In the genomic region with DNA sequence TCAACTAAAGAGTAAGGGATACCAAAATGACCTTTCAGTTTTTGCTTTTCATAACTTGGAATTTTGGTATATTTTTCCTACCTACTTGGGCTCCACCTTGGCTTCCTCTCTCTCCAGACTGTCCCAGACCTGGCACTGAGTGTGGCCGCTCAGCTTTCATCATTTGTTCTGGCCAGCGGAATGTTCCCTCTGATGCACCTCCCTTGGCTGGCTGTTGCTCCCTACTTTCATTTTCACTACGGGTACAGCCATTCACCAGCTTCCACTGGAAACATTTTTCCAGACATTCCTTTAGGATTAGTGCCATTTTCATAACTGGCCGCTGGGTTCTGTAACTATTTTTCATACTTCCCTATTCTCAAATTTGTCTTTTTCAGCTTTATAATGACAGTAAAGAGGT, we compare ENCODE assay signal across 14 cellular contexts.
DNase-seq lines count a peak whose midpoint lies in the region; ATAC-seq and TF ChIP-seq lines count a peak whose summit lies in the region.
"Had no signal": no experiment of that assay in that cellular context is flagged by ENCODE, and none has a peak within 500 bp of the region (broad histone marks: within the 10 kb centered on the region; RNA-seq: fewer than 3 reads in every experiment).

No MANE protein-coding gene starts in this region.

- TF ChIP-seq CTCF in BJ (IDR thresholded peaks at IDR 0.05; ENCODE audit: insufficient read depth, low read depth, low read length): no peak
- no peak for TF ChIP-seq CTCF in fibroblast of villous mesenchyme (IDR thresholded peaks at IDR 0.05; ENCODE audit: insufficient read depth, low read depth, low read length)
- no peak for TF ChIP-seq CTCF in psoas muscle (IDR thresholded peaks at IDR 0.05)

- H3K4me3 ChIP-seq in BJ (ENCODE audit: low read depth, low read length) (0 out of 2 replicates have a peak overlapping the region, but pooled peaks have one; percentile 11), fibroblast of villous mesenchyme (ENCODE audit: low read depth, low read length) (peak overlapping the region; percentile 46), psoas muscle (peak overlapping the region; percentile 44)
- H3K4me3 ChIP-seq: K562, prostate gland had no signal

- DNase-seq in BJ (ENCODE audit: low read depth) (peak; percentile 5), RPMI7951 (ENCODE audit: low read depth) (peak; percentile 74), fibroblast of villous mesenchyme (ENCODE audit: low read depth) (peak; percentile 64), psoas muscle (peak; percentile 57 to 58), germinal center (ENCODE audit: low spot score) (no peak)
- DNase-seq in activated CD4-positive, alpha-beta T cell treated with anti-CD3 and anti-CD28 coated beads, Interleukin-2, amount 50 U/mL, for 1 hour: no peak
- no peak for DNase-seq in activated CD4-positive, alpha-beta T cell treated with anti-CD3 and anti-CD28 coated beads, Interleukin-2, amount 50 U/mL, for 4 hours
- DNase-seq: activated CD4-positive, alpha-beta T cell treated with anti-CD3 and anti-CD28 coated beads for 4 hours; activated naive CD4-positive, alpha-beta T cell treated with Interleukin-2 at 50 U/mL for 16 hours; COR-L47; SIG-M5 had no signal

- intact Hi-C loops in psoas muscle (cut with DNase I): no loop called here

- CTCF ChIA-PET in BJ (lab: Yijun Ruan, JAX): interaction anchor here (1.2 kb wide), 1 partner anchor 12 kb away, joined by 4 read pairs; no protein-coding TSS in a partner anchor

- WGBS in psoas muscle, 3 donors: 20 to 36% (median 30%) methylated on average over 4 of the region's 4 CpGs

- POLR2A ChIA-PET in BJ (lab: Charles Lee): no interaction called here

- H3K9me3 ChIP-seq in psoas muscle: no peaks in the 10 kb centered on the region
- H3K9me3 ChIP-seq: prostate gland had no signal

- H3K36me3 ChIP-seq in BJ (ENCODE audit: control insufficient read depth, insufficient read depth, low read length) (no peaks in the 10 kb centered on the region), psoas muscle (ENCODE audit: insufficient read depth in 1 of 2, low read depth in 1 of 2) (no peaks in the 10 kb centered on the region)
- H3K36me3 ChIP-seq: prostate gland had no signal

- ATAC-seq in psoas muscle (peak in 3 of 4 donors; percentile 82 to 88 (median 84)), HG03045 (IDR thresholded peaks at IDR 0.05; ENCODE audit: unreplicated experiment) (no peak)
- ATAC-seq: K562 had no signal

- no peaks in the 10 kb centered on the region for H3K4me1 ChIP-seq in psoas muscle
- H3K4me1 ChIP-seq: prostate gland had no signal

- H3K27me3 ChIP-seq in BJ (ENCODE audit: control insufficient read depth, insufficient read depth, low read length) (no peaks in the 10 kb centered on the region), psoas muscle (ENCODE audit: insufficient read depth in 3 of 3, low read length in 2 of 3) (no peaks in the 10 kb centered on the region)

- H3K27ac ChIP-seq in psoas muscle: no peak overlapping the region
- H3K27ac ChIP-seq: prostate gland had no signal

Comparison
In these comparisons a context has a peak if more than half of its experiments do, and no peak if none do; other contexts are left out.
1. DNase-seq: peak in BJ (single experiment), RPMI7951 (single experiment), fibroblast of villous mesenchyme (single experiment) and psoas muscle (2 of 2); none in activated CD4-positive, alpha-beta T cell treated with anti-CD3 and anti-CD28 coated beads, Interleukin-2, amount 50 U/mL, for 1 hour (single experiment), germinal center (single experiment) and activated CD4-positive, alpha-beta T cell treated with anti-CD3 and anti-CD28 coated beads, Interleukin-2, amount 50 U/mL, for 4 hours (0 of 2).
2. Peak in every context shown above with its lines, with median percentiles within 50 percentile points of each other: H3K4me3 ChIP-seq.